12 cellular contexts compared by ENCODE assay signal in genomic region chr3:67515778-67516177, GRCh38.
"Had no signal": no experiment of that assay in that cellular context is flagged by ENCODE, and none has a peak within 500 bp of the region (broad histone marks: within the 10 kb centered on the region; RNA-seq: fewer than 3 reads in every experiment).

No MANE protein-coding gene starts in this region.

- H3K4me3 ChIP-seq: gastrocnemius medialis, heart right ventricle, psoas muscle, upper lobe of right lung had no signal

- DNase-seq: activated CD4-positive, alpha-beta T cell treated with anti-CD3 and anti-CD28 coated beads, Interleukin-2, amount 50 U/mL, for 1 hour; activated naive CD4-positive, alpha-beta T cell treated with anti-CD3 and anti-CD28 coated beads, Interleukin-2, amount 50 U/mL, for 16 hours; amniotic stem cell; heart right ventricle; mammary epithelial cell; natural killer cell; stimulated activated CD4-positive, alpha-beta T cell treated with anti-CD3 and anti-CD28 coated beads, Interleukin-2, amount 100 ng/mL, for 24 hours; stimulated activated naive CD4-positive, alpha-beta T cell treated with Interleukin-2 at 50 U/mL for 16 hours; T-helper 17 cell; upper lobe of right lung had no signal

- H3K4me1 ChIP-seq: upper lobe of right lung had no signal

- H3K27ac ChIP-seq: heart right ventricle, upper lobe of right lung had no signal

- H3K27me3 ChIP-seq: gastrocnemius medialis, heart right ventricle, upper lobe of right lung had no signal

- H3K9me3 ChIP-seq: gastrocnemius medialis, heart right ventricle, psoas muscle, upper lobe of right lung had no signal
